Comparison of ENCODE assay signal across 12 cellular contexts in genomic region chr20:41178495-41178894, GRCh38. TPM values are rescaled to one million over a fixed set of nuclear protein-coding genes. Genes with fewer than 3 reads are reported as not detected.
A peak's percentile ranks its signal among the peaks of the same experiment; 100 is the strongest.
DNase-seq lines count a peak whose midpoint lies in the region; ATAC-seq and TF ChIP-seq lines count a peak whose summit lies in the region.
"Had no signal": no experiment of that assay in that cellular context is flagged by ENCODE, and none has a peak within 500 bp of the region (broad histone marks: within the 10 kb centered on the region; RNA-seq: fewer than 3 reads in every experiment).

No MANE protein-coding gene starts in this region.

- H3K9me3 ChIP-seq in adrenal gland (replicated peaks in 1 of 3) = no peaks in the 10 kb centered on the region
- no peaks in the 10 kb centered on the region for H3K9me3 ChIP-seq in lung (ENCODE audit: control insufficient read depth in 2 of 2, insufficient read depth in 1 of 2, low read length in 1 of 2)
- H3K9me3 ChIP-seq in suprapubic skin = no peaks in the 10 kb centered on the region

- H3K27ac Mint-ChIP-seq in activated CD8-positive, alpha-beta memory T cell treated with anti-CD3 and anti-CD28 coated beads, Interleukin-2, amount 10 ng/mL, durations not matched to agents 7 days and 5 days = peak overlapping the region; percentile 4

- TF ChIP-seq POLR2A in adrenal gland (IDR thresholded peaks at IDR 0.05) (no peak), suprapubic skin (IDR thresholded peaks at IDR 0.05) (no peak)

- peak overlapping the region in 3 of 5 donors; percentile 4 to 75 (median 73) for H3K27ac ChIP-seq in adrenal gland
- H3K27ac ChIP-seq in lung (ENCODE audit: low read depth in 1 of 2, low read length in 1 of 2) = peak overlapping the region; percentile 17 to 27
- H3K27ac ChIP-seq in suprapubic skin = peak overlapping the region; percentile 18

- H3K36me3 ChIP-seq in adrenal gland (replicated peaks in 1 of 2) = peaks cover 0 to 22% of the 10 kb centered on the region in 2 donors
- H3K36me3 ChIP-seq in lung (ENCODE audit: control insufficient read depth in 2 of 2, insufficient read depth in 2 of 2, low read length in 2 of 2) = peaks cover 0 to 36% of the 10 kb centered on the region in 2 donors
- H3K36me3 ChIP-seq in suprapubic skin = peaks cover 35% of the 10 kb centered on the region

- H3K4me1 Mint-ChIP-seq in activated CD8-positive, alpha-beta memory T cell treated with anti-CD3 and anti-CD28 coated beads, Interleukin-2, amount 10 ng/mL, durations not matched to agents 7 days and 5 days = peaks cover 22% of the 10 kb centered on the region

- TF ChIP-seq CTCF in adrenal gland (IDR thresholded peaks at IDR 0.05) (no peak), lung (IDR thresholded peaks at IDR 0.05; ENCODE audit: control extremely low read depth, extremely low read depth) (no peak), suprapubic skin (IDR thresholded peaks at IDR 0.05) (no peak)

- WGBS in adrenal gland, 4 donors = 84 to 96% (median 87%) methylated on average over 6 of the region's 6 CpGs
- WGBS in lung, 2 donors = 80 to 86% methylated on average over 6 of the region's 6 CpGs
- WGBS in suprapubic skin = 77% methylated on average over 6 of the region's 6 CpGs

- peak; percentile 37 for DNase-seq in activated CD8-positive, alpha-beta memory T cell treated with anti-CD3 and anti-CD28 coated beads, Interleukin-2, amount 10 ng/mL, durations not matched to agents 7 days and 5 days
- DNase-seq in activated CD8-positive, alpha-beta memory T cell treated with anti-CD3 and anti-CD28 coated beads, Interleukin-2, amount 50 U/mL, for 48 hours = no peak
- DNase-seq in adrenal gland (peak in 2 of 7 donors; percentile 5 to 41), lung (ENCODE audit: low spot score) (no peak), suprapubic skin (ENCODE audit: low spot score in 2 of 2) (no peak), SKM-1 (lab: John Stamatoyannopoulos, UW; ENCODE audit: unreplicated experiment) (no peak), NCI-H1436 treated with DMSO at 0.1 percent for 48 hours (lab: John Stamatoyannopoulos, UW) (no peak)
- no peak for DNase-seq in stimulated activated naive CD4-positive, alpha-beta T cell treated with Interleukin-2 at 50 U/mL for 16 hours (lab: John Stamatoyannopoulos, UW)
- DNase-seq: activated CD4-positive, alpha-beta T cell treated with anti-CD3 and anti-CD28 coated beads, Interleukin-2, amount 50 U/mL, for 1 hour; amniotic stem cell; NCI-H1048; NCI-H526 had no signal

- intact Hi-C loops in adrenal gland (cut with DNase I) = loop anchor here in 1 of 2 donors (10.0 kb wide), 1 partner anchor 46 kb away; no protein-coding TSS in a partner anchor

- H3K4me1 ChIP-seq in adrenal gland (replicated peaks in 1 of 2) = peaks cover 8 to 16% of the 10 kb centered on the region in 2 donors
- peaks cover 6 to 14% of the 10 kb centered on the region in 2 donors for H3K4me1 ChIP-seq in lung (ENCODE audit: control insufficient read depth in 2 of 2, insufficient read depth in 2 of 2, low read length in 2 of 2)
- peaks cover 31% of the 10 kb centered on the region for H3K4me1 ChIP-seq in suprapubic skin

- H3K27me3 ChIP-seq in adrenal gland (no peaks in the 10 kb centered on the region), lung (ENCODE audit: control insufficient read depth, insufficient read depth) (no peaks in the 10 kb centered on the region), suprapubic skin (no peaks in the 10 kb centered on the region)

- H3K9me3 Mint-ChIP-seq in activated CD8-positive, alpha-beta memory T cell treated with anti-CD3 and anti-CD28 coated beads, Interleukin-2, amount 10 ng/mL, durations not matched to agents 7 days and 5 days (ENCODE audit: low read depth) = no peaks in the 10 kb centered on the region

- H3K36me3 Mint-ChIP-seq in activated CD8-positive, alpha-beta memory T cell treated with anti-CD3 and anti-CD28 coated beads, Interleukin-2, amount 10 ng/mL, durations not matched to agents 7 days and 5 days = peaks cover 17% of the 10 kb centered on the region

- CTCF ChIA-PET in activated CD8-positive, alpha-beta memory T cell treated with anti-CD3 and anti-CD28 coated beads, Interleukin-2, amount 10 ng/mL, durations not matched to agents 7 days and 5 days (lab: Charles Lee) = no interaction called here

- H3K27me3 Mint-ChIP-seq in activated CD8-positive, alpha-beta memory T cell treated with anti-CD3 and anti-CD28 coated beads, Interleukin-2, amount 10 ng/mL, durations not matched to agents 7 days and 5 days = no peaks in the 10 kb centered on the region

- H3K4me3 Mint-ChIP-seq in activated CD8-positive, alpha-beta memory T cell treated with anti-CD3 and anti-CD28 coated beads, Interleukin-2, amount 10 ng/mL, durations not matched to agents 7 days and 5 days = no peak overlapping the region

- no peak for TF ChIP-seq EP300 in suprapubic skin (IDR thresholded peaks at IDR 0.05)

- no peak for ATAC-seq in activated CD8-positive, alpha-beta memory T cell treated with anti-CD3 and anti-CD28 coated beads, Interleukin-2, amount 10 ng/mL, durations not matched to agents 7 days and 5 days
- ATAC-seq in lung (ENCODE audit: insufficient read depth, low FRiP score) = no peak

- H3K4me3 ChIP-seq in adrenal gland (no peak overlapping the region), lung (no peak overlapping the region), suprapubic skin (no peak overlapping the region)

RNA-seq across cellular contexts. Expression of gene PLCG1, which starts 41.2 kb away (rescaled TPM):
- 100 to 1,000 TPM; 201 to 337 TPM for total RNA-seq in activated CD8-positive, alpha-beta memory T cell treated with anti-CD3 and anti-CD28 coated beads, Interleukin-2, amount 10 ng/mL, durations not matched to agents 7 days and 5 days
- total RNA-seq in adrenal gland (100 to 1,000 TPM in 2 of 8 donors, 10 to 100 TPM in 6; 49.3 to 120 (median 82.0) TPM), lung (100 to 1,000 TPM in 1 of 2 donors, 10 to 100 TPM in 1; 89.7 to 154 TPM), suprapubic skin (100 to 1,000 TPM in 1 of 4 donors, 10 to 100 TPM in 3; 54.0 to 188 (median 91.5) TPM)
- polyA plus RNA-seq in adrenal gland (100 to 1,000 TPM in 1 of 3 donors, 10 to 100 TPM in 2; 32.9 to 139 (median 78.1) TPM), lung (10 to 100 TPM; 29.6 to 44.5 TPM)

Comparison
In these comparisons a context has a peak if more than half of its experiments do, and no peak if none do; other contexts are left out.
1. H3K27ac ChIP-seq: peak in every context shown above with its lines; median percentile 73 in adrenal gland; 22 in lung; 18 in suprapubic skin.